In genomic region chr1:20729990-20730689, GRCh38 we compare ENCODE assay signal across 2 cellular contexts.
TF ChIP-seq lines count a peak whose summit lies in the region.

No MANE protein-coding gene starts in this region.

TF ChIP-seq in SK-N-SH, 30 proteins besides CTCF, POLR2A, EP300 and RAD21:
- TF ChIP-seq YY1 (IDR thresholded peaks at IDR 0.05; ENCODE audit: low read depth) (no peak), IRF3 (IDR thresholded peaks at IDR 0.05; ENCODE audit: low read depth, low read length) (no peak), CHD2 (IDR thresholded peaks at IDR 0.05; ENCODE audit: low read length, partially characterized antibody) (no peak), NFIC (IDR thresholded peaks at IDR 0.05; ENCODE audit: borderline replicate concordance) (no peak), FOXM1 (IDR thresholded peaks at IDR 0.05; ENCODE audit: low read depth) (no peak), ELF1 (IDR thresholded peaks at IDR 0.05) (no peak)
- TF ChIP-seq, protein P1, sequence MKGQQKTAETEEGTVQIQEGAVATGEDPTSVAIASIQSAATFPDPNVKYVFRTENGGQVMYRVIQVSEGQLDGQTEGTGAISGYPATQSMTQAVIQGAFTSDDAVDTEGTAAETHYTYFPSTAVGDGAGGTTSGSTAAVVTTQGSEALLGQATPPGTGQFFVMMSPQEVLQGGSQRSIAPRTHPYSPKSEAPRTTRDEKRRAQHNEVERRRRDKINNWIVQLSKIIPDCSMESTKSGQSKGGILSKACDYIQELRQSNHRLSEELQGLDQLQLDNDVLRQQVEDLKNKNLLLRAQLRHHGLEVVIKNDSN (IDR thresholded peaks at IDR 0.05; ENCODE audit: borderline replicate concordance, low read depth): no peak

TF ChIP-seq in SK-N-SH treated with all-trans-retinoic acid at 6 μM for 48 hours, 23 proteins besides CTCF, POLR2A, EP300 and RAD21:
- TF ChIP-seq POU6F1 (CRISPR knock-in tag; IDR thresholded peaks at IDR 0.05; ENCODE audit: borderline replicate concordance, low read depth) (no peak), ARNTL (CRISPR knock-in tag; IDR thresholded peaks at IDR 0.05; ENCODE audit: borderline replicate concordance, low read depth) (no peak), CSRNP3 (CRISPR knock-in tag; IDR thresholded peaks at IDR 0.05) (no peak)
TF ChIP-seq in SK-N-SH treated with all-trans-retinoic acid at 6 μM for 48 hours: peak in this region for 0.
